Comparison of ENCODE assay signal across 6 cellular contexts in genomic region chr16:648071-648785, GRCh38. TPM values are rescaled to one million over a fixed set of nuclear protein-coding genes. Genes with fewer than 3 reads are reported as not detected.
DNase-seq lines count a peak whose midpoint lies in the region; ATAC-seq and TF ChIP-seq lines count a peak whose summit lies in the region.

No MANE protein-coding gene starts in this region.

- H3K27me3 ChIP-seq in H7 (ENCODE audit: control insufficient read depth, insufficient read depth, low read length) (no peaks in the 10 kb centered on the region), Panc1 (ENCODE audit: control insufficient read depth, insufficient read depth, low read length) (no peaks in the 10 kb centered on the region), gastrocnemius medialis (no peaks in the 10 kb centered on the region)
- H3K27me3 ChIP-seq in effector memory CD4-positive, alpha-beta T cell (replicated peaks; ENCODE audit: control insufficient read depth, insufficient read depth, low read length, poor library complexity, severe bottlenecking), result no peaks in the 10 kb centered on the region

- peak overlapping the region; percentile 78 for H3K27ac ChIP-seq in Panc1 (ENCODE audit: low read length)
- H3K27ac ChIP-seq in effector memory CD4-positive, alpha-beta T cell (ENCODE audit: insufficient read depth, low read length, poor library complexity, severe bottlenecking), result peak overlapping the region; percentile 91
- H3K27ac ChIP-seq in gastrocnemius medialis, result peak overlapping the region; percentile 87 to 97 (median 96)

- peaks cover 42% of the 10 kb centered on the region for H3K4me1 ChIP-seq in Panc1 (ENCODE audit: control insufficient read depth, insufficient read depth, low read length)
- H3K4me1 ChIP-seq in effector memory CD4-positive, alpha-beta T cell (ENCODE audit: control insufficient read depth, insufficient read depth, low read length, poor library complexity, severe bottlenecking), result peaks cover 21% of the 10 kb centered on the region
- peaks cover 40 to 63% of the 10 kb centered on the region in 2 donors for H3K4me1 ChIP-seq in gastrocnemius medialis

- H3K4me3 ChIP-seq in H7 (ENCODE audit: insufficient read depth, low read depth, low read length) (peak overlapping the region; percentile 74), Panc1 (ENCODE audit: low read depth in 2 of 2, low read length in 2 of 2) (peak overlapping the region; percentile 56), gastrocnemius medialis (peak overlapping the region; percentile 61 to 78 (median 65))
- peak overlapping the region; percentile 64 for H3K4me3 ChIP-seq in effector memory CD4-positive, alpha-beta T cell (ENCODE audit: insufficient read depth, low read depth, low read length, poor library complexity, severe bottlenecking)

- in situ Hi-C loops in Panc1 (cut with HindIII; ENCODE audit: low pct_unique_long_range_greater_than_20kb, low sequenced_read_pairs) (no loop called here), gastrocnemius medialis (cut with MboI; ENCODE audit: low sequenced_read_pairs in 4 of 4) (no loop called here)

- TSS peak; percentile 23 for BruUV-seq in Panc1 (replicated peaks; lab: Mats Ljungman, UMichigan)

- POLR2A ChIA-PET in Panc1 (lab: Charles Lee), result interaction anchor here (0.6 kb wide), 1 partner anchor 244 kb away, joined by 3 read pairs; no protein-coding TSS in a partner anchor

- DNase-seq in H7, result peak; percentile 92
- no peak for DNase-seq in Panc1 (ENCODE audit: low read depth, low spot score)
- no peak for DNase-seq in effector memory CD4-positive, alpha-beta T cell
- peak in 1 of 2 donors; percentile 64 for DNase-seq in gastrocnemius medialis

- H3K36me3 ChIP-seq in H7 (replicated peaks; ENCODE audit: control insufficient read depth, insufficient read depth, low read length) (no peaks in the 10 kb centered on the region; the same call in 1 of the 2 replicates), Panc1 (ENCODE audit: control insufficient read depth, insufficient read depth, low read length) (no peaks in the 10 kb centered on the region), gastrocnemius medialis (no peaks in the 10 kb centered on the region)
- no peaks in the 10 kb centered on the region for H3K36me3 ChIP-seq in effector memory CD4-positive, alpha-beta T cell (ENCODE audit: control insufficient read depth, insufficient read depth, low read length)

- TF ChIP-seq POLR2A in gastrocnemius medialis (IDR thresholded peaks at IDR 0.05), result no peak

- intact Hi-C loops in Panc1 (cut with micrococcal nuclease; ENCODE audit: unreplicated experiment), result no loop called here
- intact Hi-C loops in gastrocnemius medialis (cut with DNase I; ENCODE audit: low total_unique reads), result loop anchor here (10.0 kb wide), 1 partner anchor 413 kb away; the partner anchor contains the start of gene FAM234A

- H3K9me3 ChIP-seq in Panc1 (ENCODE audit: control insufficient read depth, insufficient read depth, low read depth, low read length), result no peaks in the 10 kb centered on the region
- H3K9me3 ChIP-seq in effector memory CD4-positive, alpha-beta T cell (ENCODE audit: control insufficient read depth, low read length), result no peaks in the 10 kb centered on the region
- no peaks in the 10 kb centered on the region for H3K9me3 ChIP-seq in gastrocnemius medialis

- CTCF ChIA-PET in Panc1 (lab: Charles Lee), result no interaction called here

- peak; percentile 84; the same call in 1 of the 2 replicates for TF ChIP-seq CTCF in Panc1 (IDR thresholded peaks at IDR 0.05)
- TF ChIP-seq CTCF in gastrocnemius medialis (IDR thresholded peaks at IDR 0.05 in 4 of 5, conservative IDR thresholded peaks at IDR 0.05 in 1 of 5), result peak in 3 of 5 experiments; percentile 27 to 55 (median 40)

- ATAC-seq in Panc1 (peak; percentile 7; the same call in 1 of the 2 replicates), gastrocnemius medialis (peak; percentile 13 to 34), HG03432 (IDR thresholded peaks at IDR 0.05; ENCODE audit: unreplicated experiment) (no peak), GM19463 (IDR thresholded peaks at IDR 0.05; ENCODE audit: unreplicated experiment) (no peak)

RNA-seq across cellular contexts. Expression of gene WDR90, which starts 0.9 kb away (rescaled TPM):
- 35.3 and 38.3 TPM in 2 replicates for total RNA-seq in H7 (2014; rRNA removed; shearing (Covaris generic))
- total RNA-seq in Panc1 (2021; ENCODE audit: unreplicated experiment), result 58.9 TPM
- 63.1 TPM for polyA plus RNA-seq in Panc1 (2012; ENCODE audit: insufficient read length)
- total RNA-seq in gastrocnemius medialis, result 1 to 10 TPM; 2.9 to 9.8 (median 6.5) TPM

RNA-seq across cellular contexts. Expression of gene MCRIP2, which starts 6.6 kb away (rescaled TPM):
- total RNA-seq in H7 (2014; rRNA removed; shearing (Covaris generic)), result 71.5 and 83.1 TPM in 2 replicates
- 91.6 TPM for total RNA-seq in Panc1 (2021; ENCODE audit: unreplicated experiment)
- polyA plus RNA-seq in Panc1 (2012; ENCODE audit: insufficient read length), result 120 TPM
- total RNA-seq in gastrocnemius medialis, result 100 to 1,000 TPM in 3 of 4 donors, 10 to 100 TPM in 1; 59.6 to 155 (median 114) TPM

RNA-seq across cellular contexts. Expression of gene METTL26, which starts 12.1 kb away (rescaled TPM):
- total RNA-seq in H7 (2014; rRNA removed; shearing (Covaris generic)), result 129 and 135 TPM in 2 replicates
- total RNA-seq in Panc1 (2021; ENCODE audit: unreplicated experiment) (91.8 TPM), gastrocnemius medialis (100 to 1,000 TPM; 114 to 212 (median 141) TPM)
- 245 TPM for polyA plus RNA-seq in Panc1 (2012; ENCODE audit: insufficient read length)

RNA-seq across cellular contexts. Expression of gene WFIKKN1, which starts 17.4 kb away (rescaled TPM):
- total RNA-seq in H7 (2014; rRNA removed; shearing (Covaris generic)), result 4.5 and 5.5 TPM in 2 replicates
- 2.0 TPM for total RNA-seq in Panc1 (2021; ENCODE audit: unreplicated experiment)
- polyA plus RNA-seq in Panc1 (2012; ENCODE audit: insufficient read length), result 2.1 TPM
- 1 to 10 TPM in 3 of 4 donors, under 1 TPM in 1; 0.12 to 3.2 (median 1.3) TPM for total RNA-seq in gastrocnemius medialis

RNA-seq across cellular contexts. Expression of gene RHOT2, which starts 19.7 kb away (rescaled TPM):
- 164 and 174 TPM in 2 replicates for total RNA-seq in H7 (2014; rRNA removed; shearing (Covaris generic))
- total RNA-seq in Panc1 (2021; ENCODE audit: unreplicated experiment) (195 TPM), gastrocnemius medialis (10 to 100 TPM; 20.9 to 41.6 (median 27.3) TPM)
- polyA plus RNA-seq in Panc1 (2012; ENCODE audit: insufficient read length), result 223 TPM

Comparison
In these comparisons a context has a peak if more than half of its experiments do, and no peak if none do; other contexts are left out.
1. ATAC-seq: peak in Panc1 (single experiment) and gastrocnemius medialis (2 of 2); none in HG03432 (single experiment) and GM19463 (single experiment).
2. Peak in every context shown above with its lines, with median percentiles within 50 percentile points of each other: H3K4me3 ChIP-seq and H3K27ac ChIP-seq.